ENCODE assay signal across 8 cellular contexts in genomic region chr16:15148831-15149230, GRCh38. TPM values are rescaled to one million over a fixed set of nuclear protein-coding genes. Genes with fewer than 3 reads are reported as not detected.
A peak's percentile ranks its signal among the peaks of the same experiment; 100 is the strongest.
DNase-seq lines count a peak whose midpoint lies in the region; ATAC-seq, FAIRE-seq and TF ChIP-seq lines count a peak whose summit lies in the region.
"Not testable (repeated sequence)": the region's sequence is repeated elsewhere in the genome, so short reads cannot be mapped to it uniquely, and the experiment has no call there.

No MANE protein-coding gene starts in this region.

- not testable (repeated sequence) for H3K9me2 ChIP-seq in GM23338 (ENCODE audit: insufficient read depth)

- H3K9me3 ChIP-seq in WERI-Rb-1 (ENCODE audit: severe bottlenecking); esophagus squamous epithelium; kidney (ENCODE audit: control insufficient read depth in 1 of 2, low read length in 2 of 2); sigmoid colon: not testable (repeated sequence)

- not testable (repeated sequence) for H3K4me3 ChIP-seq in GM23338; WERI-Rb-1 (ENCODE audit: low read depth, low read length); esophagus squamous epithelium; kidney (ENCODE audit: low read length in 2 of 2); sigmoid colon

- H3K4me2 ChIP-seq in GM23338: 0 out of 2 replicates have a peak overlapping the region, but pooled peaks have one; percentile 26

- H3K9me3 Mint-ChIP-seq in GM23338; glutamatergic neuron (ENCODE audit: unreplicated experiment); osteocyte (ENCODE audit: unreplicated experiment): not testable (repeated sequence)

- intact Hi-C loops in esophagus squamous epithelium (cut with DNase I); kidney (cut with DNase I); sigmoid colon (cut with DNase I): not testable (repeated sequence)

- TF ChIP-seq POLR2A in esophagus squamous epithelium (IDR thresholded peaks at IDR 0.05); sigmoid colon (IDR thresholded peaks at IDR 0.05): not testable (repeated sequence)

- H3K36me3 ChIP-seq in GM23338 (ENCODE audit: insufficient read depth); WERI-Rb-1; esophagus squamous epithelium; kidney (ENCODE audit: control insufficient read depth in 1 of 2, insufficient read depth in 2 of 2, low read length in 2 of 2); sigmoid colon: not testable (repeated sequence)

- not testable (repeated sequence) for FAIRE-seq in kidney (lab: Jason Lieb, UNC)

- H3K27me3 Mint-ChIP-seq in GM23338 (ENCODE audit: insufficient read depth, low read depth, poor library complexity): peaks cover 10% of the 10 kb centered on the region
- not testable (repeated sequence) for H3K27me3 Mint-ChIP-seq in glutamatergic neuron (ENCODE audit: unreplicated experiment); osteocyte (ENCODE audit: unreplicated experiment)

- H3K4me3 Mint-ChIP-seq in GM23338; osteocyte (ENCODE audit: unreplicated experiment): not testable (repeated sequence)
- peak overlapping the region; percentile 20 for H3K4me3 Mint-ChIP-seq in glutamatergic neuron (ENCODE audit: unreplicated experiment)

- H3K4me1 ChIP-seq in GM23338 (ENCODE audit: insufficient read depth): peaks cover 10% of the 10 kb centered on the region; the same call in 1 of the 2 replicates
- peaks cover 40 to 58% (median 43%) of the 10 kb centered on the region in 3 donors for H3K4me1 ChIP-seq in esophagus squamous epithelium
- H3K4me1 ChIP-seq in kidney (ENCODE audit: control insufficient read depth in 1 of 2, insufficient read depth in 1 of 2, low read depth in 1 of 2, low read length in 2 of 2): not testable (repeated sequence)
- H3K4me1 ChIP-seq in sigmoid colon: peaks cover 0 to 52% (median 50%) of the 10 kb centered on the region in 4 donors

- not testable (repeated sequence) for TF ChIP-seq CTCF in GM23338 (conservative IDR thresholded peaks at IDR 0.05; ENCODE audit: low read depth in 2 of 2); WERI-Rb-1 (IDR thresholded peaks at IDR 0.05; ENCODE audit: low read depth, low read length); esophagus squamous epithelium (IDR thresholded peaks at IDR 0.05); glutamatergic neuron (IDR thresholded peaks at IDR 0.05; ENCODE audit: partially characterized antibody, unreplicated experiment); kidney (IDR thresholded peaks at IDR 0.05; ENCODE audit: borderline replicate concordance, extremely low read depth, insufficient read depth); osteocyte (IDR thresholded peaks at IDR 0.05); sigmoid colon (IDR thresholded peaks at IDR 0.05)

- TF ChIP-seq EP300 in sigmoid colon (IDR thresholded peaks at IDR 0.05): not testable (repeated sequence)

- H4K20me1 ChIP-seq in GM23338 (replicated peaks; ENCODE audit: insufficient read depth): not testable (repeated sequence)

- not testable (repeated sequence) for H3K27ac Mint-ChIP-seq in GM23338; osteocyte (ENCODE audit: unreplicated experiment)
- peak overlapping the region; percentile 83 for H3K27ac Mint-ChIP-seq in glutamatergic neuron (ENCODE audit: unreplicated experiment)

- H3K4me1 Mint-ChIP-seq in GM23338 (peaks cover 27% of the 10 kb centered on the region), osteocyte (ENCODE audit: unreplicated experiment) (peaks cover 35% of the 10 kb centered on the region)
- H3K4me1 Mint-ChIP-seq in glutamatergic neuron (ENCODE audit: low read depth, unreplicated experiment): not testable (repeated sequence)

- peaks cover 54% of the 10 kb centered on the region for H3K79me2 ChIP-seq in GM23338 (replicated peaks; ENCODE audit: insufficient read depth)

- H2AFZ ChIP-seq in GM23338: not testable (repeated sequence)

- DNase-seq in GM23338 (ENCODE audit: low spot score); esophagus squamous epithelium (lab: John Stamatoyannopoulos, UW); glutamatergic neuron: not testable (repeated sequence)
- DNase-seq in RPMI7951 (ENCODE audit: low read depth) (peak; percentile 83), WERI-Rb-1 (peak; percentile 25), kidney (peak; percentile 45), osteocyte (ENCODE audit: extremely low spot score, unreplicated experiment) (peak; percentile 69), sigmoid colon (peak; percentile 57)

- not testable (repeated sequence) for H3K9ac ChIP-seq in kidney (ENCODE audit: low read length in 2 of 2)

- ATAC-seq in GM23338: peak; percentile 3; the same call in 1 of the 3 replicates

- H3F3A ChIP-seq in GM23338 (replicated peaks; ENCODE audit: low read depth): not testable (repeated sequence)

- not testable (repeated sequence) for H3K36me3 Mint-ChIP-seq in GM23338 (ENCODE audit: low read depth); glutamatergic neuron (ENCODE audit: unreplicated experiment); osteocyte (ENCODE audit: unreplicated experiment)

- H3K27ac ChIP-seq in GM23338 (ENCODE audit: low read depth); WERI-Rb-1; kidney (ENCODE audit: low read depth in 2 of 2, low read length in 2 of 2): not testable (repeated sequence)
- H3K27ac ChIP-seq in esophagus squamous epithelium (peak overlapping the region in 3 of 4 donors; percentile 50 to 63 (median 54)), sigmoid colon (peak overlapping the region in 3 of 4 donors; percentile 59 to 99 (median 98))

- not testable (repeated sequence) for H3K27me3 ChIP-seq in GM23338 (ENCODE audit: insufficient read depth); WERI-Rb-1 (ENCODE audit: insufficient read depth, low read depth, severe bottlenecking); esophagus squamous epithelium; sigmoid colon

- 29 to 35% methylated on average over 5 of the region's 19 CpGs for WGBS in esophagus squamous epithelium, 2 donors
- WGBS in sigmoid colon, 2 donors: 90% methylated on average over 19 of the region's 19 CpGs

RNA-seq across cellular contexts. Expression of gene RRN3, which starts 54.8 kb away (rescaled TPM):
- 38.6 and 41.5 TPM in 2 replicates for total RNA-seq in GM23338 (2014; rRNA removed; shearing (Covaris generic))
- polyA plus RNA-seq in GM23338 (2016; fragmentation: Nextera tagmentation; extraction: Ambion mirVana) (13.8 and 15.4 TPM in 2 replicates), kidney (ENCODE audit: insufficient read depth, low read depth, low replicate concordance) (12.3 TPM), sigmoid colon (10 to 100 TPM; 14.5 to 17.4 (median 16.9) TPM)
- 27.8 and 29.7 TPM in 2 replicates for total RNA-seq in RPMI7951 (2014; rRNA removed; shearing (Covaris generic))
- total RNA-seq in esophagus squamous epithelium (10 to 100 TPM; 14.0 to 27.8 (median 20.0) TPM), glutamatergic neuron (ENCODE audit: unreplicated experiment) (50.0 TPM), kidney (24.7 TPM), osteocyte (23.8 and 24.2 TPM in 2 replicates), sigmoid colon (10 to 100 TPM; 21.3 to 27.2 (median 25.6) TPM)
